8 cellular contexts compared by ENCODE assay signal in the genomic region with DNA sequence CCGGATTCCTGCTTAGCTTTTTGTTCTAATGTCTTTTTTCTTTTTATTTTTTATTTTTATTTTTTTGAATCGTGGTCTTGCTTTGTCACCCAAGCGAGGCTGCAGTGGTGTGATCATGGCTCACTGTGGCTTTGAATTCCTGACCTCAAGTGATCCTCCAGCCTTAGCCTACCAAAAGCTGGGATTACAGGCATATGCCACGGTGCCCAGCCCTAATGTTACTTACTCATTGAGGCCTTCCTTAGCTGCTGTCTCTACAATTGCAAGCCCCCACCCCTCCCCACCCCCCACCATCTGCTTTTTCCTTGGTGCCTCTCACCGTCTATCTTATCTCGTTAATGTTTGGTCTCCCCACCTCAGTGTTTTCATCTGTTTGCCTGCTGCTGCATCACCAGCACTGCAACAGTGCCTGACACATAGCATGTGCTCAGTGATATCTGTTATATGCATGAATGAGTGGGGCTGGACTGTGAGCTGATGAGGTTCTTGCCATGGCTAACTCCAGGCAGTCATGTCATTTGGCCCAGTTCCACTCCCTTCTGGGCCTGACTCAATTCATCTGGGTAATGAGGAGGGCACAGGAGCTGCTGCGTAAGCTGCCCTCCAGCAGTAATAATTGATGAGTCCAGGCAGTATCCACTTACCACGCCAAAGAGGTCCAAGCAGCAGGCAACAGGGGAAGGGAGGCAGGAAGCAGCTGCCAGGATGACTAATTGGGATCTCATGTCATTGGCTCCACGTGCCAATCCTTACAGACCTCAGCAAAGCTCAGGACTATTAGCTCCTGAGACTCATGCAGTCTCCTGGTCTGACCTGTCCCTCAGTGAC. TPM values are rescaled to one million over a fixed set of nuclear protein-coding genes. Genes with fewer than 3 reads are reported as not detected.
A peak's percentile ranks its signal among the peaks of the same experiment; 100 is the strongest.
DNase-seq lines count a peak whose midpoint lies in the region; ATAC-seq and TF ChIP-seq lines count a peak whose summit lies in the region.

No MANE protein-coding gene starts in this region.

- H3K4me3 Mint-ChIP-seq in activated CD4-positive, alpha-beta memory T cell treated with anti-CD3 and anti-CD28 coated beads, Interleukin-2, amount 10 ng/mL, durations not matched to agents 7 days and 5 days, result no peak overlapping the region
- H3K4me3 Mint-ChIP-seq in T-helper 17 cell, result no peak overlapping the region

- CTCF ChIA-PET in activated CD4-positive, alpha-beta memory T cell treated with anti-CD3 and anti-CD28 coated beads, Interleukin-2, amount 10 ng/mL, durations not matched to agents 7 days and 5 days (lab: Charles Lee), result no interaction called here

- H3K4me1 Mint-ChIP-seq in activated CD4-positive, alpha-beta memory T cell treated with anti-CD3 and anti-CD28 coated beads, Interleukin-2, amount 10 ng/mL, durations not matched to agents 7 days and 5 days, result no peaks in the 10 kb centered on the region
- H3K4me1 Mint-ChIP-seq in T-helper 17 cell, result no peaks in the 10 kb centered on the region

- TF ChIP-seq CTCF in retinal pigment epithelial cell (conservative IDR thresholded peaks at IDR 0.05; ENCODE audit: low read depth, low read length), result no peak

- no peak for TF ChIP-seq POLR2A in erythroblast (IDR thresholded peaks at IDR 0.05; ENCODE audit: low read length)

- no peaks in the 10 kb centered on the region for H3K36me3 Mint-ChIP-seq in activated CD4-positive, alpha-beta memory T cell treated with anti-CD3 and anti-CD28 coated beads, Interleukin-2, amount 10 ng/mL, durations not matched to agents 7 days and 5 days (ENCODE audit: low read depth)
- H3K36me3 Mint-ChIP-seq in T-helper 17 cell (ENCODE audit: low read depth), result no peaks in the 10 kb centered on the region

- peak; percentile 93 for DNase-seq in H4 (ENCODE audit: low spot score)
- DNase-seq in NCI-H774 (lab: John Stamatoyannopoulos, UW), result peak; percentile 8
- peak; percentile 74 to 83 for DNase-seq in erythroblast (lab: John Stamatoyannopoulos, UW)
- DNase-seq in retinal pigment epithelial cell (ENCODE audit: low read depth), result peak; percentile 93
- DNase-seq in activated CD4-positive, alpha-beta memory T cell treated with anti-CD3 and anti-CD28 coated beads, Interleukin-2, amount 10 ng/mL, durations not matched to agents 7 days and 5 days, result no peak
- DNase-seq in T-helper 17 cell, result no peak

- no peaks in the 10 kb centered on the region for H3K27me3 Mint-ChIP-seq in activated CD4-positive, alpha-beta memory T cell treated with anti-CD3 and anti-CD28 coated beads, Interleukin-2, amount 10 ng/mL, durations not matched to agents 7 days and 5 days
- H3K27me3 Mint-ChIP-seq in T-helper 17 cell, result no peaks in the 10 kb centered on the region

- H3K4me3 ChIP-seq in retinal pigment epithelial cell (ENCODE audit: low read length), result no peak overlapping the region

- no peak overlapping the region for H3K27ac Mint-ChIP-seq in activated CD4-positive, alpha-beta memory T cell treated with anti-CD3 and anti-CD28 coated beads, Interleukin-2, amount 10 ng/mL, durations not matched to agents 7 days and 5 days
- H3K27ac Mint-ChIP-seq in T-helper 17 cell, result no peak overlapping the region

- no peak for ATAC-seq in GM18858 (IDR thresholded peaks at IDR 0.05; ENCODE audit: unreplicated experiment)
- no peak for ATAC-seq in GM21423 (IDR thresholded peaks at IDR 0.05; ENCODE audit: unreplicated experiment)
- ATAC-seq in T-helper 17 cell, result no peak

- POLR2A ChIA-PET in activated CD4-positive, alpha-beta memory T cell treated with anti-CD3 and anti-CD28 coated beads, Interleukin-2, amount 10 ng/mL, durations not matched to agents 7 days and 5 days (lab: Charles Lee), result no interaction called here

- no peaks in the 10 kb centered on the region for H3K9me3 ChIP-seq in T-helper 17 cell (ENCODE audit: control insufficient read depth, low read length, poor library complexity, severe bottlenecking)

- no peaks in the 10 kb centered on the region for H3K9me3 Mint-ChIP-seq in activated CD4-positive, alpha-beta memory T cell treated with anti-CD3 and anti-CD28 coated beads, Interleukin-2, amount 10 ng/mL, durations not matched to agents 7 days and 5 days

RNA-seq across cellular contexts. Expression of gene MAT2A, which starts 34.3 kb away (rescaled TPM):
- 30.6 and 52.6 TPM in 2 replicates for total RNA-seq in H4 (2014; rRNA removed; shearing (Covaris generic))
- total RNA-seq in activated CD4-positive, alpha-beta memory T cell treated with anti-CD3 and anti-CD28 coated beads, Interleukin-2, amount 10 ng/mL, durations not matched to agents 7 days and 5 days, result 100 to 1,000 TPM; 196 to 199 TPM
- 100 to 1,000 TPM in 1 of 2 donors, 10 to 100 TPM in 1; 98.6 to 110 TPM for total RNA-seq in T-helper 17 cell

RNA-seq across cellular contexts. Expression of gene GGCX, which starts 56.6 kb away (rescaled TPM):
- 36.8 and 44.7 TPM in 2 replicates for total RNA-seq in H4 (2014; rRNA removed; shearing (Covaris generic))
- total RNA-seq in activated CD4-positive, alpha-beta memory T cell treated with anti-CD3 and anti-CD28 coated beads, Interleukin-2, amount 10 ng/mL, durations not matched to agents 7 days and 5 days, result 10 to 100 TPM; 22.5 to 22.8 TPM
- total RNA-seq in T-helper 17 cell, result 10 to 100 TPM; 15.6 to 17.8 TPM

Comparison
In these comparisons a context has a peak if more than half of its experiments do, and no peak if none do; other contexts are left out.
1. DNase-seq: peak in H4 (single experiment), NCI-H774 (single experiment), erythroblast (2 of 2) and retinal pigment epithelial cell (single experiment); none in activated CD4-positive, alpha-beta memory T cell treated with anti-CD3 and anti-CD28 coated beads, Interleukin-2, amount 10 ng/mL, durations not matched to agents 7 days and 5 days (single experiment) and T-helper 17 cell (0 of 3).